In genomic region chr11:72782081-72782920, GRCh38 we compare ENCODE assay signal across 9 cellular contexts. TPM values are rescaled to one million over a fixed set of nuclear protein-coding genes. Genes with fewer than 3 reads are reported as not detected.
A peak's percentile ranks its signal among the peaks of the same experiment; 100 is the strongest.
DNase-seq lines count a peak whose midpoint lies in the region; ATAC-seq and TF ChIP-seq lines count a peak whose summit lies in the region.
"Had no signal": no experiment of that assay in that cellular context is flagged by ENCODE, and none has a peak within 500 bp of the region (broad histone marks: within the 10 kb centered on the region; RNA-seq: fewer than 3 reads in every experiment).

No MANE protein-coding gene starts in this region.

- dilution Hi-C loops in IMR-90 (cut with HindIII; ENCODE audit: low sequenced_read_pairs, unreplicated experiment) = no loop called here

- H3K27ac Mint-ChIP-seq in activated T-helper 2 cell treated with anti-CD3 and anti-CD28 coated beads, Interferon-gamma antibody, Interleukin-2, Interleukin-4, amounts not matched to agents 10 μg/mL and 5 μg/mL and 100 μg/mL, durations not matched to agents 14 hours and 24 hours and 36 hours = no peak overlapping the region

- H3K9me1 ChIP-seq in IMR-90 (ENCODE audit: insufficient read depth, low read length) = no peaks in the 10 kb centered on the region

- ATAC-seq in IMR-90 (ENCODE audit: low read depth) (no peak; the same call in 1 of the 2 replicates), GM18873 (IDR thresholded peaks at IDR 0.05; ENCODE audit: low FRiP score, unreplicated experiment) (no peak), GM18870 (IDR thresholded peaks at IDR 0.05; ENCODE audit: unreplicated experiment) (no peak), HG03378 (IDR thresholded peaks at IDR 0.05; ENCODE audit: unreplicated experiment) (no peak)

- DNase-seq in IMR-90 = no peak
- no peak for DNase-seq in activated T-helper 2 cell treated with anti-CD3 and anti-CD28 coated beads, Interferon-gamma antibody, Interleukin-2, Interleukin-4, amounts not matched to agents 10 μg/mL and 5 μg/mL and 100 μg/mL, durations not matched to agents 14 hours and 24 hours and 36 hours (ENCODE audit: low spot score)
- peak; percentile 17 for DNase-seq in kidney tubule cell (ENCODE audit: low spot score)
- DNase-seq in testis = peak; percentile 54

- no peaks in the 10 kb centered on the region for H3K9me3 ChIP-seq in DOHH2 (ENCODE audit: control insufficient read depth, insufficient read depth, low read length)
- H3K9me3 ChIP-seq in IMR-90 (ENCODE audit: control insufficient read depth, insufficient read depth, low read length) = no peaks in the 10 kb centered on the region
- no peaks in the 10 kb centered on the region for H3K9me3 ChIP-seq in testis
- H3K9me3 ChIP-seq: SJSA1 had no signal

- H4K20me1 ChIP-seq in DOHH2 (ENCODE audit: control insufficient read depth, insufficient read depth, low read depth, low read length) = no peaks in the 10 kb centered on the region; the same call in 1 of the 2 replicates
- no peaks in the 10 kb centered on the region for H4K20me1 ChIP-seq in IMR-90 (ENCODE audit: insufficient read depth, low read length)

- no peak overlapping the region for H3K9ac ChIP-seq in IMR-90 (ENCODE audit: low read depth, low read length)

- BruUV-seq in IMR-90 (replicated peaks; lab: Mats Ljungman, UMichigan) = no TSS peak

- TF ChIP-seq CTCF in DOHH2 (IDR thresholded peaks at IDR 0.05; ENCODE audit: low read depth, low read length, poor library complexity, severe bottlenecking) (no peak), IMR-90 (conservative IDR thresholded peaks at IDR 0.05; ENCODE audit: low read depth, low read length) (no peak), testis (IDR thresholded peaks at IDR 0.05) (no peak)

- no peaks in the 10 kb centered on the region for H3K36me3 ChIP-seq in DOHH2 (ENCODE audit: control insufficient read depth, low read length)
- no peaks in the 10 kb centered on the region for H3K36me3 ChIP-seq in IMR-90 (ENCODE audit: control insufficient read depth, insufficient read depth, low read length)
- no peaks in the 10 kb centered on the region for H3K36me3 ChIP-seq in testis (ENCODE audit: low read depth, missing control alignments)
- H3K36me3 ChIP-seq: SJSA1 had no signal

- no peaks in the 10 kb centered on the region for H3K9me2 ChIP-seq in DOHH2 (replicated peaks; ENCODE audit: control insufficient read depth, low read length)

- H3K27me3 ChIP-seq in DOHH2 (ENCODE audit: control insufficient read depth, low read length) = peaks cover 21% of the 10 kb centered on the region
- H3K27me3 ChIP-seq in IMR-90 (ENCODE audit: control insufficient read depth, insufficient read depth, low read length) = peaks cover 4% of the 10 kb centered on the region; the same call in 1 of the 2 replicates
- no peaks in the 10 kb centered on the region for H3K27me3 ChIP-seq in testis
- H3K27me3 ChIP-seq: SJSA1 had no signal

- H2AK5ac ChIP-seq in IMR-90 (ENCODE audit: low read depth, low read length) = peak overlapping the region; percentile 50

- peak overlapping the region; percentile 55 for H3K4me2 ChIP-seq in DOHH2 (ENCODE audit: low read length)
- peak overlapping the region; percentile 93 for H3K4me2 ChIP-seq in IMR-90 (ENCODE audit: low read depth, low read length)

- H3F3A ChIP-seq in DOHH2 (ENCODE audit: control insufficient read depth, insufficient read depth) = no peaks in the 10 kb centered on the region

- intact Hi-C loops in IMR-90 (cut with micrococcal nuclease) (no loop called here), testis (cut with DNase I; ENCODE audit: low total_unique reads) (no loop called here)
- intact Hi-C loops in activated T-helper 2 cell treated with anti-CD3 and anti-CD28 coated beads, Interferon-gamma antibody, Interleukin-2, Interleukin-4, amounts not matched to agents 10 μg/mL and 5 μg/mL and 100 μg/mL, durations not matched to agents 14 hours and 24 hours and 36 hours (cut with micrococcal nuclease) = no loop called here

- no peak overlapping the region for H4K5ac ChIP-seq in IMR-90 (ENCODE audit: low read depth, low read length)

- H2AFZ ChIP-seq in IMR-90 (replicated peaks; ENCODE audit: low read length, poor library complexity) = peak overlapping the region; percentile 91

- in situ Hi-C loops in IMR-90 (cut with MboI; ENCODE audit: low sequenced_read_pairs) = no loop called here

- 51% methylated on average over 4 of the region's 14 CpGs; no CpG with 5 or more reads in 1 of the 2 experiments for WGBS in IMR-90 (ENCODE audit: extremely low coverage in 2 of 2, insufficient read length in 1 of 2), 2 experiments
- 39 to 44% methylated on average over 13 to 14 of the region's 14 CpGs for WGBS in testis, 2 donors

- no peak overlapping the region for H3K56ac ChIP-seq in IMR-90 (ENCODE audit: extremely low read depth, insufficient read depth, low read length)

- 0 out of 2 replicates have a peak overlapping the region, but pooled peaks have one; percentile 10 for H3K23ac ChIP-seq in IMR-90 (ENCODE audit: low read depth, low read length)

- peak overlapping the region; percentile 65; the same call in 1 of the 2 replicates for H3K14ac ChIP-seq in IMR-90 (replicated peaks; ENCODE audit: low read depth, low read length)

- H2BK20ac ChIP-seq in IMR-90 (ENCODE audit: low read depth, low read length) = no peak overlapping the region

- no peak for TF ChIP-seq POLR2A in IMR-90 (IDR thresholded peaks at IDR 0.05; ENCODE audit: low read depth, low read length)
- TF ChIP-seq POLR2A in testis (IDR thresholded peaks at IDR 0.05) = no peak

- CTCF ChIA-PET in IMR-90 (lab: Yijun Ruan, JAX) = interaction anchor here (1.3 kb wide), 1 partner anchor 57 kb away, joined by 3 read pairs; no protein-coding TSS in a partner anchor

- TF ChIP-seq RAD21 in IMR-90 (IDR thresholded peaks at IDR 0.05; ENCODE audit: low read length) = no peak

- H2BK15ac ChIP-seq in IMR-90 (ENCODE audit: low read depth, low read length) = no peak overlapping the region; the same call in 2 of the 3 replicates

- peak overlapping the region in 1 of 2 experiments; percentile 77; a peak in 1 of 4 replicates for H4K8ac ChIP-seq in IMR-90 (ENCODE audit: low read depth in 2 of 2, low read length in 2 of 2)

- no peaks in the 10 kb centered on the region for H3K9me3 Mint-ChIP-seq in activated T-helper 2 cell treated with anti-CD3 and anti-CD28 coated beads, Interferon-gamma antibody, Interleukin-2, Interleukin-4, amounts not matched to agents 10 μg/mL and 5 μg/mL and 100 μg/mL, durations not matched to agents 14 hours and 24 hours and 36 hours

- peaks cover 8% of the 10 kb centered on the region for H3K4me1 Mint-ChIP-seq in activated T-helper 2 cell treated with anti-CD3 and anti-CD28 coated beads, Interferon-gamma antibody, Interleukin-2, Interleukin-4, amounts not matched to agents 10 μg/mL and 5 μg/mL and 100 μg/mL, durations not matched to agents 14 hours and 24 hours and 36 hours (ENCODE audit: low read depth)

- H3K4ac ChIP-seq in IMR-90 (ENCODE audit: low read depth, low read length) = no peak overlapping the region; the same call in 1 of the 2 replicates

- no peak overlapping the region for H2BK5ac ChIP-seq in IMR-90 (ENCODE audit: low read depth, low read length, poor library complexity, severe bottlenecking)

- H2AK9ac ChIP-seq in IMR-90 (replicated peaks; ENCODE audit: low read depth, low read length, poor library complexity) = peak overlapping the region; percentile 94

- H3K27me3 Mint-ChIP-seq in activated T-helper 2 cell treated with anti-CD3 and anti-CD28 coated beads, Interferon-gamma antibody, Interleukin-2, Interleukin-4, amounts not matched to agents 10 μg/mL and 5 μg/mL and 100 μg/mL, durations not matched to agents 14 hours and 24 hours and 36 hours (ENCODE audit: low read depth) = peaks cover 6% of the 10 kb centered on the region

- H3K36me3 Mint-ChIP-seq in activated T-helper 2 cell treated with anti-CD3 and anti-CD28 coated beads, Interferon-gamma antibody, Interleukin-2, Interleukin-4, amounts not matched to agents 10 μg/mL and 5 μg/mL and 100 μg/mL, durations not matched to agents 14 hours and 24 hours and 36 hours (ENCODE audit: low read depth) = no peaks in the 10 kb centered on the region

- H3K4me3 ChIP-seq in DOHH2 (ENCODE audit: low read length) (peak overlapping the region; percentile 45), IMR-90 (ENCODE audit: insufficient read depth, low read depth, low read length) (peak overlapping the region; percentile 39), testis (peak overlapping the region; percentile 45 to 62)

- H3K4me1 ChIP-seq in DOHH2 (ENCODE audit: control insufficient read depth, low read length) = peaks cover 14% of the 10 kb centered on the region
- H3K4me1 ChIP-seq in IMR-90 (ENCODE audit: control insufficient read depth, insufficient read depth, low read length) = peaks cover 6% of the 10 kb centered on the region
- peaks cover 12% of the 10 kb centered on the region for H3K4me1 ChIP-seq in testis
- H3K4me1 ChIP-seq: SJSA1 had no signal

- H3K79me1 ChIP-seq in IMR-90 (ENCODE audit: low read depth in 1 of 2, low read length in 2 of 2) = no peaks in the 10 kb centered on the region

- H3K79me2 ChIP-seq in DOHH2 (ENCODE audit: control insufficient read depth, low read length) = no peaks in the 10 kb centered on the region

- peak overlapping the region; percentile 72 for H3K4me3 Mint-ChIP-seq in activated T-helper 2 cell treated with anti-CD3 and anti-CD28 coated beads, Interferon-gamma antibody, Interleukin-2, Interleukin-4, amounts not matched to agents 10 μg/mL and 5 μg/mL and 100 μg/mL, durations not matched to agents 14 hours and 24 hours and 36 hours (ENCODE audit: low read depth)

- no peak overlapping the region for H2BK120ac ChIP-seq in IMR-90 (ENCODE audit: low read depth, low read length)

- H4K91ac ChIP-seq in IMR-90 (ENCODE audit: insufficient read depth, low read depth, low read length) = no peak overlapping the region

- no peak overlapping the region for H3K18ac ChIP-seq in IMR-90 (ENCODE audit: low read depth, low read length)

- POLR2A ChIA-PET in IMR-90 (lab: Charles Lee; ENCODE audit: unreplicated experiment) = no interaction called here

- H3K27ac ChIP-seq in DOHH2 (ENCODE audit: low read depth, low read length) (no peak overlapping the region), IMR-90 (ENCODE audit: insufficient read depth, low read length) (no peak overlapping the region), testis (no peak overlapping the region)
- H3K27ac ChIP-seq: SJSA1 had no signal

RNA-seq across cellular contexts. Expression of gene STARD10, which starts 11.5 kb away (rescaled TPM):
- total RNA-seq in IMR-90 (2012; rRNA removed) (22.2 and 23.8 TPM in 2 replicates), testis (100 to 1,000 TPM; 130 to 202 TPM)
- polyA plus RNA-seq in IMR-90 (2012; rRNA removed) (32.9 and 37.4 TPM in 2 replicates), testis (ENCODE audit: insufficient read depth, low read depth, low replicate concordance) (379 TPM)
- 51.8 and 54.8 TPM in 2 replicates for polyA plus RNA-seq in IMR-90 (2012; cell fraction: cytosol; rRNA removed)
- polyA plus RNA-seq in IMR-90 (2012; cell fraction: nucleus; rRNA removed; ENCODE audit: low replicate concordance) = 18.7 and 29.9 TPM in 2 replicates
- total RNA-seq in activated T-helper 2 cell treated with anti-CD3 and anti-CD28 coated beads, Interferon-gamma antibody, Interleukin-2, Interleukin-4, amounts not matched to agents 10 μg/mL and 5 μg/mL and 100 μg/mL, durations not matched to agents 14 hours and 24 hours and 36 hours = 10.7 and 16.0 TPM in 2 replicates

RNA-seq across cellular contexts. Expression of gene ARAP1, which starts 30.1 kb away (rescaled TPM):
- total RNA-seq in IMR-90 (2012; rRNA removed) (37.6 and 38.0 TPM in 2 replicates), testis (10 to 100 TPM; 65.2 to 88.3 TPM)
- polyA plus RNA-seq in IMR-90 (2012; rRNA removed) (59.4 and 63.1 TPM in 2 replicates), testis (ENCODE audit: insufficient read depth, low read depth, low replicate concordance) (46.9 TPM)
- 42.2 and 63.5 TPM in 2 replicates for polyA plus RNA-seq in IMR-90 (2012; cell fraction: cytosol; rRNA removed)
- polyA plus RNA-seq in IMR-90 (2012; cell fraction: nucleus; rRNA removed; ENCODE audit: low replicate concordance) = 119 and 357 TPM in 2 replicates
- 95.2 and 96.2 TPM in 2 replicates for total RNA-seq in activated T-helper 2 cell treated with anti-CD3 and anti-CD28 coated beads, Interferon-gamma antibody, Interleukin-2, Interleukin-4, amounts not matched to agents 10 μg/mL and 5 μg/mL and 100 μg/mL, durations not matched to agents 14 hours and 24 hours and 36 hours

RNA-seq across cellular contexts. Expression of gene ATG16L2, which starts 31.9 kb away (rescaled TPM):
- 1.3 and 1.4 TPM in 2 replicates for total RNA-seq in IMR-90 (2012; rRNA removed)
- polyA plus RNA-seq in IMR-90 (2012; rRNA removed) = 12.2 and 12.7 TPM in 2 replicates
- polyA plus RNA-seq in IMR-90 (2012; cell fraction: cytosol; rRNA removed) = 2.9 and 5.8 TPM in 2 replicates
- 186 and 227 TPM in 2 replicates for polyA plus RNA-seq in IMR-90 (2012; cell fraction: nucleus; rRNA removed; ENCODE audit: low replicate concordance)
- total RNA-seq in activated T-helper 2 cell treated with anti-CD3 and anti-CD28 coated beads, Interferon-gamma antibody, Interleukin-2, Interleukin-4, amounts not matched to agents 10 μg/mL and 5 μg/mL and 100 μg/mL, durations not matched to agents 14 hours and 24 hours and 36 hours = 86.8 and 87.1 TPM in 2 replicates
- 10 to 100 TPM; 33.8 to 39.5 TPM for total RNA-seq in testis
- polyA plus RNA-seq in testis (ENCODE audit: insufficient read depth, low read depth, low replicate concordance) = 16.2 TPM

Comparison
In these comparisons a context has a peak if more than half of its experiments do, and no peak if none do; other contexts are left out.
1. DNase-seq: peak in kidney tubule cell (single experiment) and testis (single experiment); none in IMR-90 (single experiment) and activated T-helper 2 cell treated with anti-CD3 and anti-CD28 coated beads, Interferon-gamma antibody, Interleukin-2, Interleukin-4, amounts not matched to agents 10 μg/mL and 5 μg/mL and 100 μg/mL, durations not matched to agents 14 hours and 24 hours and 36 hours (single experiment).
2. RNA of gene ATG16L2, which starts 31.9 kb away (total RNA-seq): 86.8 to 87.1 TPM in activated T-helper 2 cell treated with anti-CD3 and anti-CD28 coated beads, Interferon-gamma antibody, Interleukin-2, Interleukin-4, amounts not matched to agents 10 μg/mL and 5 μg/mL and 100 μg/mL, durations not matched to agents 14 hours and 24 hours and 36 hours and 33.8 to 39.5 TPM in testis; 1.3 to 1.4 TPM in IMR-90; every median in the first group is over 10 times any median in the second.
3. Peak in every context shown above with its lines, with median percentiles within 50 percentile points of each other: H3K4me3 ChIP-seq.